In the genomic region with DNA sequence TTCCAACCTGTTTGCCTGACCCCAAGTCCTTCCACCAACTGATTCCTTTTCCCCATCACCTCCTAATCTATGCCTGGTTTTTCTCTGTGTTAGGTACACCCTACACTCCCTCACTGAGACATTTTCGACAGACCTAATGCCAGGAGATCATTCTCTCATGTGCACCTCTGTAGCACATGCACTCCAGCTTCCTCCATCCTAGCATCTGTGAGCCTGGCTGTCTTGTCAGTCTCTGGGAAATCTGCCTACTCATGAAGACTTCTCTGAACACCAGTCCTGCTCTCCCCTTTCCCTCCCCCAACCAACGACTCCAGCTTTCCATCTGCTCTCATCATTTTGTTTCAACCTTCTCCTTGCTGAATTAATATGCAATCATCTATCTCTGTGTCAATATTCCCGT, we compare ENCODE assay signal across 9 cellular contexts. TPM values are rescaled to one million over a fixed set of nuclear protein-coding genes. Genes with fewer than 3 reads are reported as not detected.
A peak's percentile ranks its signal among the peaks of the same experiment; 100 is the strongest.
DNase-seq lines count a peak whose midpoint lies in the region; ATAC-seq, FAIRE-seq and TF ChIP-seq lines count a peak whose summit lies in the region.
"Had no signal": no experiment of that assay in that cellular context is flagged by ENCODE, and none has a peak within 500 bp of the region (broad histone marks: within the 10 kb centered on the region; RNA-seq: fewer than 3 reads in every experiment).

No MANE protein-coding gene starts in this region.

- in situ Hi-C loops in astrocyte of the spinal cord (cut with HindIII; ENCODE audit: low sequenced_read_pairs) = no loop called here

- no peak for ATAC-seq in heart right ventricle
- ATAC-seq in memory B cell (ENCODE audit: low read depth) = no peak
- no peak for ATAC-seq in upper lobe of right lung

- H3K4me3 ChIP-seq in heart right ventricle (peak overlapping the region; percentile 68 to 94 (median 78)), astrocyte of the spinal cord (ENCODE audit: low read depth, low read length) (peak overlapping the region; percentile 91), upper lobe of right lung (peak overlapping the region; percentile 84)

- FAIRE-seq in D721Med (lab: Jason Lieb, UNC) = no peak

- H3K27ac ChIP-seq in heart right ventricle (peak overlapping the region in 4 of 10 donors; percentile 88 to 94 (median 90)), upper lobe of right lung (peak overlapping the region; percentile 92)

- 52% methylated on average over 3 of the region's 3 CpGs for WGBS in heart right ventricle, 2 donors

- H3K36me3 ChIP-seq in heart right ventricle = peaks cover 0 to 53% (median 35%) of the 10 kb centered on the region in 9 donors
- peaks cover 40% of the 10 kb centered on the region for H3K36me3 ChIP-seq in upper lobe of right lung

- DNase-seq in heart right ventricle = no peak
- no peak for DNase-seq in cardiac septum (ENCODE audit: low spot score)
- no peak for DNase-seq in astrocyte of the spinal cord (ENCODE audit: low read depth, low spot score)
- DNase-seq in memory B cell (ENCODE audit: low spot score in 2 of 2) = no peak
- DNase-seq in upper lobe of right lung = no peak
- DNase-seq in D721Med (ENCODE audit: insufficient read length, low spot score) = no peak
- no peak for DNase-seq in dermis blood vessel endothelial cell
- no peak for DNase-seq in COLO829 (ENCODE audit: low spot score)

- H3K36me3 Mint-ChIP-seq in memory B cell = peaks cover 17% of the 10 kb centered on the region

- no peaks in the 10 kb centered on the region for H3K9me3 ChIP-seq in heart right ventricle
- no peaks in the 10 kb centered on the region for H3K9me3 ChIP-seq in upper lobe of right lung

- no peaks in the 10 kb centered on the region for H3K27me3 Mint-ChIP-seq in memory B cell

- no peaks in the 10 kb centered on the region for H3K9me3 Mint-ChIP-seq in memory B cell

- peak overlapping the region; percentile 100 for H3K4me3 Mint-ChIP-seq in memory B cell

- peak overlapping the region; percentile 95 for H3K27ac Mint-ChIP-seq in memory B cell

- H3K4me1 Mint-ChIP-seq in memory B cell = peaks cover 36% of the 10 kb centered on the region

- H3K4me1 ChIP-seq in heart right ventricle (peaks cover 9 to 36% (median 28%) of the 10 kb centered on the region in 9 donors), upper lobe of right lung (peaks cover 22% of the 10 kb centered on the region)

- H3K27me3 ChIP-seq in heart right ventricle (no peaks in the 10 kb centered on the region), upper lobe of right lung (no peaks in the 10 kb centered on the region)

- TF ChIP-seq CTCF in heart right ventricle (IDR thresholded peaks at IDR 0.05) (no peak), astrocyte of the spinal cord (IDR thresholded peaks at IDR 0.05; ENCODE audit: low read depth, low read length) (no peak), upper lobe of right lung (IDR thresholded peaks at IDR 0.05) (no peak), D721Med (IDR thresholded peaks at IDR 0.05; ENCODE audit: insufficient read depth, missing control alignments) (no peak)

- intact Hi-C loops in heart right ventricle (cut with DNase I) (loop anchor here in 4 of 10 donors (1.0 to 10.0 kb wide), 3 partner anchors 20 to 161 kb away; partner anchors contain the start of gene ELOVL1 (in 1 of the 4)), cardiac septum (cut with DNase I) (loop anchor here (1.0 kb wide), 1 partner anchor 20 kb away; the partner anchor contains the start of gene ELOVL1), upper lobe of right lung (cut with DNase I) (no loop called here)

RNA-seq across cellular contexts. Expression of gene MED8, which starts 1.0 kb away (rescaled TPM):
- total RNA-seq in heart right ventricle (10 to 100 TPM; 10.5 to 22.5 (median 13.9) TPM), cardiac septum (17.9 TPM), upper lobe of right lung (37.3 TPM), dermis blood vessel endothelial cell (45.9 and 51.9 TPM in 2 replicates)
- polyA plus RNA-seq in heart right ventricle = 10 to 100 TPM; 11.8 to 32.4 TPM

RNA-seq across cellular contexts. Expression of gene SZT2, which starts 1.1 kb away (rescaled TPM):
- 10 to 100 TPM; 20.5 to 38.3 (median 26.0) TPM for total RNA-seq in heart right ventricle
- 10 to 100 TPM in 1 of 2 donors, 1 to 10 TPM in 1; 8.6 to 44.0 TPM for polyA plus RNA-seq in heart right ventricle
- 35.7 TPM for total RNA-seq in cardiac septum
- 70.4 TPM for total RNA-seq in upper lobe of right lung
- total RNA-seq in dermis blood vessel endothelial cell = 18.9 and 24.8 TPM in 2 replicates

RNA-seq across cellular contexts. Expression of gene ELOVL1, which starts 20.8 kb away (rescaled TPM):
- total RNA-seq in heart right ventricle (10 to 100 TPM; 18.4 to 49.3 (median 28.3) TPM), cardiac septum (37.8 TPM), upper lobe of right lung (98.9 TPM), dermis blood vessel endothelial cell (51.9 and 66.2 TPM in 2 replicates)
- polyA plus RNA-seq in heart right ventricle = 10 to 100 TPM; 24.3 to 82.0 TPM

RNA-seq across cellular contexts. Expression of gene CDC20, which starts 29.8 kb away (rescaled TPM):
- total RNA-seq in heart right ventricle (1 to 10 TPM in 6 of 10 donors, under 1 TPM in 4; 0.15 to 9.6 (median 1.5) TPM), cardiac septum (0.78 TPM), upper lobe of right lung (1.8 TPM), dermis blood vessel endothelial cell (22.1 and 121 TPM in 2 replicates)
- polyA plus RNA-seq in heart right ventricle = 1 to 10 TPM in 1 of 2 donors, under 1 TPM in 1; 0.49 to 1.2 TPM

RNA-seq across cellular contexts. Expression of gene MPL, which starts 51.0 kb away (rescaled TPM):
- 1 to 10 TPM in 1 of 10 donors, under 1 TPM in 9; 0.21 to 1.2 (median 0.42) TPM for total RNA-seq in heart right ventricle
- polyA plus RNA-seq in heart right ventricle = under 1 TPM; 0.03 to 0.22 TPM
- total RNA-seq in cardiac septum = 1.6 TPM
- 0.61 TPM for total RNA-seq in upper lobe of right lung
- total RNA-seq in dermis blood vessel endothelial cell = 0.09 TPM in 1 of 2 replicates, not detected in the other
- total RNA-seq: LHCN-M2 had no signal
